12 cellular contexts compared by ENCODE assay signal in genomic region chr10:76251773-76252617, GRCh38.
DNase-seq lines count a peak whose midpoint lies in the region; ATAC-seq and TF ChIP-seq lines count a peak whose summit lies in the region.
"Had no signal": no experiment of that assay in that cellular context is flagged by ENCODE, and none has a peak within 500 bp of the region (broad histone marks: within the 10 kb centered on the region; RNA-seq: fewer than 3 reads in every experiment).

No MANE protein-coding gene starts in this region.

- H2BK15ac ChIP-seq in IMR-90 (ENCODE audit: low read depth, low read length), result no peak overlapping the region

- H3K79me2 ChIP-seq in fibroblast of lung (ENCODE audit: control insufficient read depth, insufficient read depth, low read length), result no peaks in the 10 kb centered on the region

- DNase-seq in AG04450 (ENCODE audit: low read depth, low spot score) (peak; percentile 97), IMR-90 (peak; percentile 93), fibroblast of lung (ENCODE audit: low read depth in 2 of 2) (peak; percentile 98 to 100), nephron progenitor cell (peak; percentile 69), occipital lobe (lab: John Stamatoyannopoulos, UW) (no peak), NCI-H2081 treated with DMSO at 0.1 percent for 48 hours (lab: John Stamatoyannopoulos, UW) (no peak), SJCRH30 (no peak)
- DNase-seq: GF-D8, NCI-H1092 treated with DMSO at 0.1 percent for 48 hours, NCI-H526 treated with DMSO at 0.1 percent for 48 hours, SIG-M5 had no signal

- H3K4me1 ChIP-seq in IMR-90 (ENCODE audit: control insufficient read depth, insufficient read depth, low read length) (peaks cover 3% of the 10 kb centered on the region; the same call in 1 of the 2 replicates), fibroblast of lung (ENCODE audit: control insufficient read depth, extremely low read depth, insufficient read depth, low read length) (peaks cover 6% of the 10 kb centered on the region), SJCRH30 (no peaks in the 10 kb centered on the region)

- H2BK5ac ChIP-seq in IMR-90 (ENCODE audit: low read depth, low read length, poor library complexity, severe bottlenecking), result peak overlapping the region; percentile 95

- no peak overlapping the region for H2AK9ac ChIP-seq in IMR-90 (replicated peaks; ENCODE audit: low read depth, low read length, poor library complexity)

- H4K8ac ChIP-seq in IMR-90 (ENCODE audit: low read depth in 2 of 2, low read length in 2 of 2), result 0 out of 4 replicates have a peak overlapping the region, but pooled peaks of 1 of the 2 experiments have one; percentile 39

- no peaks in the 10 kb centered on the region for H3K79me1 ChIP-seq in IMR-90 (ENCODE audit: low read depth in 1 of 2, low read length in 2 of 2)

- no peak overlapping the region for H3K4me3 Mint-ChIP-seq in nephron progenitor cell

- dilution Hi-C loops in IMR-90 (cut with HindIII; ENCODE audit: low sequenced_read_pairs, unreplicated experiment), result no loop called here

- H3K4me2 ChIP-seq in IMR-90 (ENCODE audit: low read depth, low read length), result no peak overlapping the region
- H3K4me2 ChIP-seq in fibroblast of lung (ENCODE audit: extremely low read depth, insufficient read depth, low read length), result no peak overlapping the region

- 0 out of 2 replicates have a peak overlapping the region, but pooled peaks have one; percentile 23 for H3K56ac ChIP-seq in IMR-90 (ENCODE audit: extremely low read depth, insufficient read depth, low read length)

- H3K9me3 ChIP-seq in AG04450 (ENCODE audit: control insufficient read depth, insufficient read depth, low read length) (no peaks in the 10 kb centered on the region), IMR-90 (ENCODE audit: control insufficient read depth, insufficient read depth, low read length) (no peaks in the 10 kb centered on the region), fibroblast of lung (ENCODE audit: control insufficient read depth, insufficient read depth, low read depth, low read length) (no peaks in the 10 kb centered on the region), SJCRH30 (replicated peaks) (no peaks in the 10 kb centered on the region)

- no peaks in the 10 kb centered on the region for H3K27me3 ChIP-seq in AG04450 (ENCODE audit: control insufficient read depth, insufficient read depth, low read length)
- H3K27me3 ChIP-seq in IMR-90 (ENCODE audit: control insufficient read depth, insufficient read depth, low read length), result no peaks in the 10 kb centered on the region
- no peaks in the 10 kb centered on the region for H3K27me3 ChIP-seq in fibroblast of lung (ENCODE audit: control insufficient read depth, insufficient read depth, low read length)
- H3K27me3 ChIP-seq in SJCRH30, result no peaks in the 10 kb centered on the region

- no peak overlapping the region for H4K91ac ChIP-seq in IMR-90 (ENCODE audit: insufficient read depth, low read depth, low read length)

- H2AFZ ChIP-seq in IMR-90 (replicated peaks; ENCODE audit: low read length, poor library complexity) (peak overlapping the region; percentile 37), fibroblast of lung (ENCODE audit: low read length) (no peak overlapping the region)

- CTCF ChIA-PET in AG04450 (lab: Charles Lee), result interaction anchor here (0.6 to 1.6 kb wide), 3 partner anchors 30 to 294 kb away, joined by 3 read pairs; no protein-coding TSS in a partner anchor
- CTCF ChIA-PET in IMR-90 (lab: Yijun Ruan, JAX), result no interaction called here

- BruUV-seq in IMR-90 (replicated peaks; lab: Mats Ljungman, UMichigan), result no TSS peak

- H3K27ac ChIP-seq in AG04450 (ENCODE audit: low read depth, low read length) (peak overlapping the region; percentile 59), IMR-90 (ENCODE audit: insufficient read depth, low read length) (no peak overlapping the region), fibroblast of lung (ENCODE audit: insufficient read depth, low read length) (peak overlapping the region; percentile 69), SJCRH30 (no peak overlapping the region)

- H3K4ac ChIP-seq in IMR-90 (ENCODE audit: low read depth, low read length), result peak overlapping the region; percentile 73; the same call in 1 of the 2 replicates

- no peak for TF ChIP-seq CTCF in AG04450 (IDR thresholded peaks at IDR 0.05; ENCODE audit: low read depth, low read length)
- TF ChIP-seq CTCF in IMR-90 (conservative IDR thresholded peaks at IDR 0.05; ENCODE audit: low read depth, low read length), result no peak
- TF ChIP-seq CTCF in fibroblast of lung (conservative IDR thresholded peaks at IDR 0.05 in 1 of 2, IDR thresholded peaks at IDR 0.05 in 1 of 2; ENCODE audit: low read depth in 1 of 2, low read length in 2 of 2), result no peak
- no peak for TF ChIP-seq CTCF in nephron progenitor cell (IDR thresholded peaks at IDR 0.05)

- no peak for TF ChIP-seq RAD21 in IMR-90 (IDR thresholded peaks at IDR 0.05; ENCODE audit: low read length)

- H2AK5ac ChIP-seq in IMR-90 (ENCODE audit: low read depth, low read length), result no peak overlapping the region

- no peak overlapping the region for H3K14ac ChIP-seq in IMR-90 (replicated peaks; ENCODE audit: low read depth, low read length)

- H2BK120ac ChIP-seq in IMR-90 (ENCODE audit: low read depth, low read length), result peak overlapping the region; percentile 62

- no peaks in the 10 kb centered on the region for H3K36me3 Mint-ChIP-seq in nephron progenitor cell (ENCODE audit: low read depth)

- H3K27ac Mint-ChIP-seq in nephron progenitor cell, result no peak overlapping the region

- H3K4me1 Mint-ChIP-seq in nephron progenitor cell, result peaks cover 11% of the 10 kb centered on the region

- H2BK20ac ChIP-seq in IMR-90 (ENCODE audit: low read depth, low read length), result no peak overlapping the region

- H3K27me3 Mint-ChIP-seq in nephron progenitor cell (ENCODE audit: low read depth, poor library complexity), result peaks cover 7% of the 10 kb centered on the region

- H3K9me3 Mint-ChIP-seq in nephron progenitor cell, result no peaks in the 10 kb centered on the region

- H3K23ac ChIP-seq in IMR-90 (ENCODE audit: low read depth, low read length), result no peak overlapping the region

- in situ Hi-C loops in IMR-90 (cut with MboI; ENCODE audit: low sequenced_read_pairs), result no loop called here

- H3K9ac ChIP-seq in IMR-90 (ENCODE audit: low read depth, low read length) (no peak overlapping the region), fibroblast of lung (ENCODE audit: insufficient read depth, low read length) (no peak overlapping the region)

- no peaks in the 10 kb centered on the region; the same call in 1 of the 2 replicates for H4K20me1 ChIP-seq in IMR-90 (ENCODE audit: insufficient read depth, low read length)
- no peaks in the 10 kb centered on the region for H4K20me1 ChIP-seq in fibroblast of lung (ENCODE audit: control insufficient read depth, extremely low read depth, insufficient read depth, low read length)

- no peak for TF ChIP-seq POLR2A in IMR-90 (IDR thresholded peaks at IDR 0.05; ENCODE audit: low read depth, low read length)

- intact Hi-C loops in IMR-90 (cut with micrococcal nuclease), result loop anchor here (1.0 to 5.0 kb wide), 5 partner anchors 59 to 851 kb away; partner anchors contain the start of gene ZNF503

- no peaks in the 10 kb centered on the region; the same call in 1 of the 2 replicates for H3K9me1 ChIP-seq in IMR-90 (ENCODE audit: insufficient read depth, low read length)

- H3K36me3 ChIP-seq in IMR-90 (ENCODE audit: control insufficient read depth, insufficient read depth, low read length) (no peaks in the 10 kb centered on the region), fibroblast of lung (ENCODE audit: control insufficient read depth, insufficient read depth, low read length) (no peaks in the 10 kb centered on the region), SJCRH30 (no peaks in the 10 kb centered on the region)

- no peak overlapping the region for H3K4me3 ChIP-seq in AG04450 (ENCODE audit: low read depth, low read length)
- no peak overlapping the region for H3K4me3 ChIP-seq in IMR-90 (ENCODE audit: insufficient read depth, low read depth, low read length)
- H3K4me3 ChIP-seq in fibroblast of lung (replicated peaks in 1 of 4; ENCODE audit: control extremely low read depth in 1 of 4, insufficient read depth in 1 of 4, low read depth in 3 of 4, low read length in 4 of 4), result no peak overlapping the region
- no peak overlapping the region for H3K4me3 ChIP-seq in SJCRH30

- peak; percentile 84 for ATAC-seq in IMR-90 (ENCODE audit: low read depth)
- ATAC-seq in GM21360 (IDR thresholded peaks at IDR 0.05; ENCODE audit: unreplicated experiment), result no peak

- H3K18ac ChIP-seq in IMR-90 (ENCODE audit: low read depth, low read length), result no peak overlapping the region

- H4K5ac ChIP-seq in IMR-90 (ENCODE audit: low read depth, low read length), result no peak overlapping the region

- no CpG with 5 or more reads among the region's 12 CpGs for WGBS in IMR-90 (ENCODE audit: extremely low coverage in 2 of 2, insufficient read length in 1 of 2), 2 experiments

- POLR2A ChIA-PET in AG04450 (lab: Yijun Ruan, JAX) (interaction anchor here (0.6 to 2.6 kb wide), 21 partner anchors 8 to 957 kb away, joined by 3 to 28 read pairs (median 5); partner anchors contain the start of gene ZNF503), IMR-90 (lab: Charles Lee; ENCODE audit: unreplicated experiment) (interaction anchor here (0.6 kb wide), 1 partner anchor 103 kb away, joined by 3 read pairs; no protein-coding TSS in a partner anchor)

TF ChIP-seq in IMR-90, 13 proteins besides CTCF, POLR2A, EP300 and RAD21:
- TF ChIP-seq FOS (IDR thresholded peaks at IDR 0.05; ENCODE audit: low read depth, low read length) (peak; percentile 30; the same call in 1 of the 2 replicates), RCOR1 (IDR thresholded peaks at IDR 0.05; ENCODE audit: insufficient replicate concordance, low read length) (no peak), ELK1 (IDR thresholded peaks at IDR 0.05; ENCODE audit: borderline replicate concordance, low read depth, low read length) (no peak), NFE2L2 (IDR thresholded peaks at IDR 0.05; ENCODE audit: low read depth, low read length) (no peak)

Comparison
In these comparisons a context has a peak if more than half of its experiments do, and no peak if none do; other contexts are left out.
1. DNase-seq: peak in AG04450 (single experiment), IMR-90 (single experiment), fibroblast of lung (2 of 2) and nephron progenitor cell (single experiment); none in occipital lobe (single experiment), NCI-H2081 treated with DMSO at 0.1 percent for 48 hours (single experiment) and SJCRH30 (0 of 2).
2. H3K27ac ChIP-seq: peak in AG04450 (single experiment) and fibroblast of lung (single experiment); none in IMR-90 (single experiment) and SJCRH30 (single experiment).